In the genomic region with DNA sequence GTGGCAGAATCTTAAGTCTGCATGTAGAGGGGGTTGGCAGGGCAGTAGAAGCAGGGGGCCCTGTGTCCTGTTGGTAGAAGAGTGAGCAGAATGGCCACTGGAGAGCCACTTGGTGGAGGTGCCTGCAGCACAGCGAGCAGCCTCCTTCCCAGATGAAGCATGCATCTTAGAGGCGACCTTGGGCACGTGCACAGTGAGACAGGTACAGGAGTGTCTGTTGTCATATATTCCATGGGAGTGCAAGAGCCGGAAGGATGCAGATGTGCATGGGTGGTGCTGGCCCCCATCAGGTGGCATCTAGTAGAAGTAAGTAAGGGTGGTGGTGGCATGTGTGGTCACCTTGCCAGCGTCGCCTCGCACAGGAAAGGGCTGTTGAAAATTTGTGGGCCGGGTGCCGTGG, we compare ENCODE assay signal across 23 cellular contexts. TPM values are rescaled to one million over a fixed set of nuclear protein-coding genes. Genes with fewer than 3 reads are reported as not detected.
A peak's percentile ranks its signal among the peaks of the same experiment; 100 is the strongest.
DNase-seq lines count a peak whose midpoint lies in the region; ATAC-seq and TF ChIP-seq lines count a peak whose summit lies in the region.
"Had no signal": no experiment of that assay in that cellular context is flagged by ENCODE, and none has a peak within 500 bp of the region (broad histone marks: within the 10 kb centered on the region; RNA-seq: fewer than 3 reads in every experiment).

No MANE protein-coding gene starts in this region.

- no peak for TF ChIP-seq CTCF in CD14-positive monocyte (IDR thresholded peaks at IDR 0.05)
- no peak for TF ChIP-seq CTCF in endodermal cell (conservative IDR thresholded peaks at IDR 0.05)
- TF ChIP-seq CTCF in gastrocnemius medialis (IDR thresholded peaks at IDR 0.05 in 4 of 5, conservative IDR thresholded peaks at IDR 0.05 in 1 of 5), result no peak

- peaks cover 0 to 4% (median 0%) of the 10 kb centered on the region in 3 donors for H3K27me3 Mint-ChIP-seq in CD14-positive monocyte (ENCODE audit: low read depth in 3 of 3)
- no peaks in the 10 kb centered on the region for H3K27me3 Mint-ChIP-seq in endodermal cell (ENCODE audit: insufficient read depth)
- H3K27me3 Mint-ChIP-seq: dendritic cell treated with granulocyte-macrophage colony-stimulating factor and Interleukin-4, amounts not matched to agents 40 ng/mL and 50 ng/mL, for 4 days had no signal

- H3K4me1 ChIP-seq in Karpas-422 (ENCODE audit: low read length), result peaks cover 95% of the 10 kb centered on the region
- H3K4me1 ChIP-seq in endodermal cell (ENCODE audit: control insufficient read depth, insufficient read depth, low read length), result peaks cover 4% of the 10 kb centered on the region
- peaks cover 59 to 78% of the 10 kb centered on the region in 2 donors for H3K4me1 ChIP-seq in gastrocnemius medialis

- ATAC-seq in gastrocnemius medialis (no peak), HG02970 (IDR thresholded peaks at IDR 0.05; ENCODE audit: low FRiP score, unreplicated experiment) (no peak), HG02623 (IDR thresholded peaks at IDR 0.05; ENCODE audit: unreplicated experiment) (no peak)
- ATAC-seq: right cardiac atrium had no signal

- peaks cover 12 to 27% of the 10 kb centered on the region in 2 donors for H3K36me3 Mint-ChIP-seq in CD14-positive monocyte
- peaks cover 10% of the 10 kb centered on the region for H3K36me3 Mint-ChIP-seq in endodermal cell (ENCODE audit: low read depth)

- no peaks in the 10 kb centered on the region for H3K9me3 ChIP-seq in Karpas-422 (ENCODE audit: low read length)
- no peaks in the 10 kb centered on the region for H3K9me3 ChIP-seq in endodermal cell (ENCODE audit: control insufficient read depth, low read length)
- no peaks in the 10 kb centered on the region for H3K9me3 ChIP-seq in gastrocnemius medialis
- H3K9me3 ChIP-seq: pancreas, SJSA1, uterus had no signal

- H4K20me1 ChIP-seq in Karpas-422 (ENCODE audit: insufficient read depth, low read depth, low read length), result no peaks in the 10 kb centered on the region

- H2AFZ ChIP-seq in Karpas-422 (ENCODE audit: low read length), result no peak overlapping the region

- H3K36me3 ChIP-seq in Karpas-422 (ENCODE audit: insufficient read depth, low read length) (0 out of 2 replicates have a peak, but pooled peaks cover 9% of the 10 kb centered on the region), endodermal cell (ENCODE audit: control insufficient read depth, insufficient read depth, low read length) (no peaks in the 10 kb centered on the region), gastrocnemius medialis (no peaks in the 10 kb centered on the region)
- H3K36me3 ChIP-seq: pancreas, uterus had no signal

- H3K4me3 ChIP-seq in Karpas-422 (ENCODE audit: low read length) (no peak overlapping the region; the same call in 1 of the 2 replicates), endodermal cell (ENCODE audit: low read length) (no peak overlapping the region), gastrocnemius medialis (no peak overlapping the region)
- H3K4me3 ChIP-seq: lung, pancreas, SJSA1, uterus had no signal

- no peak for TF ChIP-seq POLR2A in gastrocnemius medialis (IDR thresholded peaks at IDR 0.05)

- peaks cover 18% of the 10 kb centered on the region for H3K4me1 Mint-ChIP-seq in CD14-positive monocyte
- H3K4me1 Mint-ChIP-seq in endodermal cell, result peaks cover 54% of the 10 kb centered on the region

- H3K9me2 ChIP-seq in Karpas-422 (replicated peaks; ENCODE audit: insufficient read depth, low read length), result no peaks in the 10 kb centered on the region

- H3K27me3 ChIP-seq in Karpas-422 (ENCODE audit: low read length) (no peaks in the 10 kb centered on the region), endodermal cell (ENCODE audit: control insufficient read depth, insufficient read depth, low read length, poor library complexity, severe bottlenecking) (no peaks in the 10 kb centered on the region), gastrocnemius medialis (no peaks in the 10 kb centered on the region)
- H3K27me3 ChIP-seq: pancreas, SJSA1, uterus had no signal

- in situ Hi-C loops in gastrocnemius medialis (cut with MboI; ENCODE audit: low sequenced_read_pairs in 4 of 4), result no loop called here

- WGBS in endodermal cell (ENCODE audit: insufficient coverage in 1 of 2, insufficient read length in 1 of 2), 2 experiments, result 91 to 94% methylated on average over 7 to 9 of the region's 9 CpGs

- H3K9me3 Mint-ChIP-seq in CD14-positive monocyte (no peaks in the 10 kb centered on the region), endodermal cell (no peaks in the 10 kb centered on the region)
- H3K9me3 Mint-ChIP-seq: dendritic cell treated with granulocyte-macrophage colony-stimulating factor and Interleukin-4, amounts not matched to agents 40 ng/mL and 50 ng/mL, for 4 days; T-helper 1 cell treated with Interleukin-12 subunit alpha and Interleukin-12 subunit beta and Interleukin-4 antibody, amounts not matched to agents 30 μg/mL and 1 μg/mL, for 36 hours had no signal

- H3K27ac Mint-ChIP-seq in CD14-positive monocyte (peak overlapping the region in 6 of 7 donors; percentile 33 to 62 (median 52)), endodermal cell (peak overlapping the region; percentile 66)
- H3K27ac Mint-ChIP-seq: dendritic cell treated with granulocyte-macrophage colony-stimulating factor and Interleukin-4, amounts not matched to agents 40 ng/mL and 50 ng/mL, for 4 days; T-helper 1 cell treated with Interleukin-12 subunit alpha and Interleukin-12 subunit beta and Interleukin-4 antibody, amounts not matched to agents 30 μg/mL and 1 μg/mL, for 36 hours had no signal

- DNase-seq in CD14-positive monocyte (ENCODE audit: low spot score) (no peak), Karpas-422 (peak; percentile 53), endodermal cell (no peak), gastrocnemius medialis (no peak), epidermal melanocyte (ENCODE audit: insufficient read length, low spot score) (no peak), NCI-H1694 (lab: John Stamatoyannopoulos, UW) (no peak)
- DNase-seq: activated CD4-positive, alpha-beta T cell treated with anti-CD3 and anti-CD28 coated beads for 4 hours; activated gamma-delta T cell treated with Interleukin-2 at 50 U/mL for 16 hours; activated T-cell treated with anti-CD3 and anti-CD28 coated beads, Interleukin-2, amount 50 U/mL, for 1 hour; central memory CD4-positive, alpha-beta T cell; GOT3; NCI-H187 treated with DMSO at 0.1 percent for 48 hours; pancreas; right cardiac atrium; stimulated activated CD4-positive, alpha-beta T cell treated with anti-CD3 and anti-CD28 coated beads, Interleukin-12 subunit alpha, Interleukin-12 subunit beta, amount 100 ng/mL, for 4 hours; stimulated activated CD4-positive, alpha-beta T cell treated with anti-CD3 and anti-CD28 coated beads, Interleukin-4, amount 100 ng/mL, for 1 hour; uterus had no signal

- peaks cover 87% of the 10 kb centered on the region for H3K79me2 ChIP-seq in Karpas-422 (ENCODE audit: low read length)

- H3K4me2 ChIP-seq in Karpas-422 (ENCODE audit: low read depth, low read length, poor library complexity, severe bottlenecking), result peak overlapping the region; percentile 63

- intact Hi-C loops in CD14-positive monocyte (cut with micrococcal nuclease), result no loop called here
- intact Hi-C loops in gastrocnemius medialis (cut with DNase I; ENCODE audit: low total_unique reads), result no loop called here

- H3K9ac ChIP-seq in Karpas-422 (ENCODE audit: low read length) (peak overlapping the region; percentile 76), endodermal cell (ENCODE audit: extremely low read depth, low read length, poor library complexity, severe bottlenecking) (no peak overlapping the region)

- H3K27ac ChIP-seq in Karpas-422 (ENCODE audit: low read length), result peak overlapping the region; percentile 100
- no peak overlapping the region for H3K27ac ChIP-seq in endodermal cell (ENCODE audit: low read depth, low read length)
- H3K27ac ChIP-seq in gastrocnemius medialis, result peak overlapping the region; percentile 84 to 93 (median 91)
- H3K27ac ChIP-seq: SJSA1 had no signal

- H3K4me3 Mint-ChIP-seq in CD14-positive monocyte (no peak overlapping the region), endodermal cell (no peak overlapping the region)
- H3K4me3 Mint-ChIP-seq: dendritic cell treated with granulocyte-macrophage colony-stimulating factor and Interleukin-4, amounts not matched to agents 40 ng/mL and 50 ng/mL, for 4 days; T-helper 1 cell treated with Interleukin-12 subunit alpha and Interleukin-12 subunit beta and Interleukin-4 antibody, amounts not matched to agents 30 μg/mL and 1 μg/mL, for 36 hours had no signal

RNA-seq across cellular contexts. Expression of a gene that starts 53.9 kb away (rescaled TPM):
- 10 to 100 TPM; 17.6 to 28.0 TPM for polyA plus RNA-seq in CD14-positive monocyte
- 92.4 and 109 TPM in 2 replicates for total RNA-seq in Karpas-422 (2014; rRNA removed; shearing (Covaris generic); ENCODE audit: low replicate concordance)
- 100 to 1,000 TPM in 1 of 2 donors, 10 to 100 TPM in 1; 85.1 to 108 TPM for total RNA-seq in endodermal cell
- 49.5 TPM for polyA plus RNA-seq in endodermal cell (2013, experiment 1 of 2)
- 50.8 TPM for polyA plus RNA-seq in endodermal cell (2013, experiment 2 of 2)
- 10 to 100 TPM; 44.1 to 57.9 (median 54.9) TPM for total RNA-seq in gastrocnemius medialis
